ENCODE assay signal across 8 cellular contexts in the genomic region with DNA sequence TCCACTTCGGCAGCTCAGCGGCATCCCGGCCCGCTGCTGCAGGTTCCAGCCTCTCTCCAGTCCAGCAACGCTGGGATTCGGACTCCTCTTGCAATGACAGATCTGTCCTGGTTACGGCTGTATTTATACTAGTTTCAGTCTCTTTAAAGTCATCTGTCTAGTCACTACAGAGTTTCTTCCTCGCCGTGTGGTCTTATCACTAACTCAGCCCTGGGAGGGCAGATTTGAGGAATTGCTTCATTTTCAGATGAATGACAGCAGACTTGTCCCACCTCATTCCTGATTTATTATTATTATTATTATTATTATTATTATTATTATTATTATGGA. TPM values are rescaled to one million over a fixed set of nuclear protein-coding genes. Genes with fewer than 3 reads are reported as not detected.
DNase-seq lines count a peak whose midpoint lies in the region; ATAC-seq, FAIRE-seq and TF ChIP-seq lines count a peak whose summit lies in the region.

No MANE protein-coding gene starts in this region.

- ATAC-seq in Panc1 (peak; percentile 32), foreskin keratinocyte (no peak)

- H3K9me3 ChIP-seq in Panc1 (ENCODE audit: control insufficient read depth, insufficient read depth, low read depth, low read length) (no peaks in the 10 kb centered on the region), esophagus squamous epithelium (no peaks in the 10 kb centered on the region), prostate gland (no peaks in the 10 kb centered on the region)

- whole genome bisulfite sequencing in esophagus squamous epithelium, 2 donors: 4 to 14% methylated on average over 9 of the region's 9 CpGs
- WGBS in prostate gland: 5% methylated on average over 9 of the region's 9 CpGs

- H3K4me3 ChIP-seq in Panc1 (ENCODE audit: low read depth in 2 of 2, low read length in 2 of 2): peak overlapping the region; percentile 60 to 70
- H3K4me3 ChIP-seq in esophagus squamous epithelium: peak overlapping the region; percentile 63 to 80 (median 75)
- H3K4me3 ChIP-seq in prostate gland: peak overlapping the region; percentile 62 to 70

- H3K36me3 ChIP-seq in Panc1 (ENCODE audit: control insufficient read depth, insufficient read depth, low read length): no peaks in the 10 kb centered on the region; the same call in 1 of the 2 replicates
- H3K36me3 ChIP-seq in esophagus squamous epithelium: no peaks in the 10 kb centered on the region
- no peaks in the 10 kb centered on the region for H3K36me3 ChIP-seq in prostate gland

- H3K4me1 ChIP-seq in Panc1 (ENCODE audit: control insufficient read depth, insufficient read depth, low read length) (peaks cover 6% of the 10 kb centered on the region; the same call in 1 of the 2 replicates), esophagus squamous epithelium (peaks cover 11 to 44% (median 19%) of the 10 kb centered on the region in 3 donors), prostate gland (replicated peaks) (no peaks in the 10 kb centered on the region), foreskin keratinocyte (peaks cover 6% of the 10 kb centered on the region)

- no peak for TF ChIP-seq CTCF in GM10248 (IDR thresholded peaks at IDR 0.05; ENCODE audit: control extremely low read depth, extremely low read depth, low read depth, missing control alignments)
- no peak for TF ChIP-seq CTCF in Panc1 (IDR thresholded peaks at IDR 0.05)
- TF ChIP-seq CTCF in esophagus squamous epithelium (IDR thresholded peaks at IDR 0.05): no peak
- TF ChIP-seq CTCF in prostate gland (IDR thresholded peaks at IDR 0.05): no peak
- TF ChIP-seq CTCF in foreskin keratinocyte (conservative IDR thresholded peaks at IDR 0.05): no peak

- no TSS peak for BruUV-seq in Panc1 (replicated peaks; lab: Mats Ljungman, UMichigan)

- H3K27me3 ChIP-seq in Panc1 (ENCODE audit: control insufficient read depth, insufficient read depth, low read length) (peaks cover 6% of the 10 kb centered on the region), esophagus squamous epithelium (peaks cover 0 to 49% (median 0%) of the 10 kb centered on the region in 4 donors), prostate gland (replicated peaks; ENCODE audit: insufficient read depth) (no peaks in the 10 kb centered on the region), foreskin keratinocyte (peaks cover 5% of the 10 kb centered on the region)

- DNase-seq in GM10248 (ENCODE audit: extremely low spot score) (peak; percentile 25), Panc1 (ENCODE audit: low read depth, low spot score) (no peak), esophagus squamous epithelium (lab: John Stamatoyannopoulos, UW) (no peak), prostate gland (ENCODE audit: low spot score) (no peak), HCEC 1CT (no peak), foreskin keratinocyte (no peak), H54 (ENCODE audit: insufficient read length, low spot score) (no peak)
- DNase-seq in activated effector memory CD4-positive, alpha-beta T cell treated with anti-CD3 and anti-CD28 coated beads, Interleukin-2, amount 50 U/mL, for 16 hours: no peak

- FAIRE-seq in H54 (lab: Jason Lieb, UNC): no peak

- H3K27ac ChIP-seq in Panc1 (ENCODE audit: low read length): no peak overlapping the region
- peak overlapping the region in 2 of 4 donors; percentile 82 to 86 for H3K27ac ChIP-seq in esophagus squamous epithelium
- peak overlapping the region; percentile 78 to 79 for H3K27ac ChIP-seq in prostate gland
- H3K27ac ChIP-seq in foreskin keratinocyte: no peak overlapping the region

- intact Hi-C loops in Panc1 (cut with micrococcal nuclease; ENCODE audit: unreplicated experiment): no loop called here
- intact Hi-C loops in esophagus squamous epithelium (cut with DNase I): no loop called here
- intact Hi-C loops in prostate gland (cut with DNase I): loop anchor here (5.0 kb wide), 3 partner anchors 120 to 375 kb away; no protein-coding TSS in a partner anchor

- in situ Hi-C loops in Panc1 (cut with HindIII; ENCODE audit: low pct_unique_long_range_greater_than_20kb, low sequenced_read_pairs): no loop called here

- POLR2A ChIA-PET in GM10248 (lab: Yijun Ruan, JAX) (no interaction called here), Panc1 (lab: Charles Lee) (no interaction called here)

- TF ChIP-seq POLR2A in esophagus squamous epithelium (IDR thresholded peaks at IDR 0.05) (no peak), prostate gland (IDR thresholded peaks at IDR 0.05) (no peak), H54 (IDR thresholded peaks at IDR 0.05; ENCODE audit: low read depth, low read length) (no peak)

- CTCF ChIA-PET in GM10248 (lab: Yijun Ruan, JAX) (interaction anchor here (1.2 to 1.3 kb wide), 2 partner anchors 23 to 188 kb away, joined by 3 to 4 read pairs; no protein-coding TSS in a partner anchor), Panc1 (lab: Charles Lee) (no interaction called here)

RNA-seq across cellular contexts. Expression of a gene that starts 2.2 kb away (rescaled TPM):
- total RNA-seq in Panc1 (2021; ENCODE audit: unreplicated experiment) (7.7 TPM), esophagus squamous epithelium (10 to 100 TPM in 1 of 4 donors, 1 to 10 TPM in 3; 3.4 to 11.8 (median 5.9) TPM), prostate gland (10 to 100 TPM; 23.3 to 24.8 TPM), foreskin keratinocyte (6.3 and 6.4 TPM in 2 replicates)
- polyA plus RNA-seq in Panc1 (2012; ENCODE audit: insufficient read length): 8.2 TPM
- 2.5 and 3.0 TPM in 2 replicates for polyA plus RNA-seq in foreskin keratinocyte

Comparison
In these comparisons a context has a peak if more than half of its experiments do, and no peak if none do; other contexts are left out.
1. H3K27ac ChIP-seq: peak in prostate gland (2 of 2); none in Panc1 (single experiment) and foreskin keratinocyte (single experiment).
2. Peak in every context shown above with its lines, with median percentiles within 50 percentile points of each other: H3K4me3 ChIP-seq.